Comparison of ENCODE assay signal across 1 cellular context in the genomic region with DNA sequence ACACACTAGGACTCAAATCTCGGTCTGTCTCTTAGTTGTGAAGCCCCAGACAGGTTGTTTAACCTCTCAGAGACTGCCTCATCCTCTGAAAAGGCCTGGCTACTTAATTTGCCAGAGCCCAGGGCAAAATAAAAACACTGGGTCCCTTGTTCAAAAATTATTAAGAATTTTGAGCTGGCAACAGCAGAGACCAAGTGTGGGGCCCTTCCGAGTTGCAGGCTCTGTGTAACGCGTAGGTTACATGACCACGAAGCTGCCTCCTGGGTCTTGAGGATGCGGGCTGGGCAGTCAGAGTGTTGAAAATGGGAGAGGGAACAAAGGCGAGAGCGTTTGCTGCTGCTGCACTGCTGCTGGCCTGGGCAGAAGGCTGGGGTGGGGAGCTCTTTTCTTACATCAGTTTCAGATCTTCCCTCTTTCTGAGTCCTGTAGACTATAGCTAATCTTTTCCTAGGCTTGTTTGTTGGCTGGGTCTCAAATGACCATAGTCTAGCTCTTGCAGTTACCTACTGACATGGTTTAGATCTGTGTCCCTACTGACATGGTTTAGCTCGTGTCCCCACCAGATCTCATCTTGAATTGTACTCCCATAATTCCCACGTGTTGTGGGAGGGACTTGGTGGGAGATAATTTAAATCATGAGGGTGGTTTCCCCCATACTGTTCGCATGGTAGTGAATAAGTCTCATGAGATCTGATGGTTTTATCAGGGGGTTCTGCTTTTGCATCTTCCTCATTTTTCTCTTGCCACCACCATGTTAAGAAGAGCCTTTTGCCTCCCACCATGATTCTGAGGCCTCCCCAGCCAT.
TF ChIP-seq lines count a peak whose summit lies in the region.

No MANE protein-coding gene starts in this region.

TF ChIP-seq in K562, 482 proteins besides CTCF, POLR2A, EP300 and RAD21 (continued from another document and continues in another):
- no peak for TF ChIP-seq RREB1 (CRISPR knock-in tag; IDR thresholded peaks at IDR 0.05)
- TF ChIP-seq PYGO2 (tag; IDR thresholded peaks at IDR 0.05), result no peak
- TF ChIP-seq ZNF507 (tag; conservative IDR thresholded peaks at IDR 0.05), result no peak
- no peak for TF ChIP-seq C11orf30 (IDR thresholded peaks at IDR 0.05; ENCODE audit: low read depth)
- no peak for TF ChIP-seq IRF2 (CRISPR knock-in tag; IDR thresholded peaks at IDR 0.05)
- TF ChIP-seq U2AF2 (optimal IDR thresholded peaks at IDR 0.05; ENCODE audit: low read depth, low read length), result no peak
- TF ChIP-seq PML (IDR thresholded peaks at IDR 0.05; ENCODE audit: low read length), result no peak
- TF ChIP-seq RHOXF2B (CRISPR knock-in tag; conservative IDR thresholded peaks at IDR 0.05), result no peak
- no peak for TF ChIP-seq TSC22D4 (tag; IDR thresholded peaks at IDR 0.05)
- TF ChIP-seq, protein P1, sequence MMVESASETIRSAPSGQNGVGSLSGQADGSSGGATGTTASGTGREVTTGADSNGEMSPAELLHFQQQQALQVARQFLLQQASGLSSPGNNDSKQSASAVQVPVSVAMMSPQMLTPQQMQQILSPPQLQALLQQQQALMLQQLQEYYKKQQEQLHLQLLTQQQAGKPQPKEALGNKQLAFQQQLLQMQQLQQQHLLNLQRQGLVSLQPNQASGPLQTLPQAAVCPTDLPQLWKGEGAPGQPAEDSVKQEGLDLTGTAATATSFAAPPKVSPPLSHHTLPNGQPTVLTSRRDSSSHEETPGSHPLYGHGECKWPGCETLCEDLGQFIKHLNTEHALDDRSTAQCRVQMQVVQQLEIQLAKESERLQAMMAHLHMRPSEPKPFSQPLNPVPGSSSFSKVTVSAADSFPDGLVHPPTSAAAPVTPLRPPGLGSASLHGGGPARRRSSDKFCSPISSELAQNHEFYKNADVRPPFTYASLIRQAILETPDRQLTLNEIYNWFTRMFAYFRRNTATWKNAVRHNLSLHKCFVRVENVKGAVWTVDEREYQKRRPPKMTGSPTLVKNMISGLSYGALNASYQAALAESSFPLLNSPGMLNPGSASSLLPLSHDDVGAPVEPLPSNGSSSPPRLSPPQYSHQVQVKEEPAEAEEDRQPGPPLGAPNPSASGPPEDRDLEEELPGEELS (CRISPR knock-in tag; IDR thresholded peaks at IDR 0.05; ENCODE audit: borderline replicate concordance), result no peak
- no peak for TF ChIP-seq ZZZ3 (IDR thresholded peaks at IDR 0.05)
- TF ChIP-seq, protein P2, sequence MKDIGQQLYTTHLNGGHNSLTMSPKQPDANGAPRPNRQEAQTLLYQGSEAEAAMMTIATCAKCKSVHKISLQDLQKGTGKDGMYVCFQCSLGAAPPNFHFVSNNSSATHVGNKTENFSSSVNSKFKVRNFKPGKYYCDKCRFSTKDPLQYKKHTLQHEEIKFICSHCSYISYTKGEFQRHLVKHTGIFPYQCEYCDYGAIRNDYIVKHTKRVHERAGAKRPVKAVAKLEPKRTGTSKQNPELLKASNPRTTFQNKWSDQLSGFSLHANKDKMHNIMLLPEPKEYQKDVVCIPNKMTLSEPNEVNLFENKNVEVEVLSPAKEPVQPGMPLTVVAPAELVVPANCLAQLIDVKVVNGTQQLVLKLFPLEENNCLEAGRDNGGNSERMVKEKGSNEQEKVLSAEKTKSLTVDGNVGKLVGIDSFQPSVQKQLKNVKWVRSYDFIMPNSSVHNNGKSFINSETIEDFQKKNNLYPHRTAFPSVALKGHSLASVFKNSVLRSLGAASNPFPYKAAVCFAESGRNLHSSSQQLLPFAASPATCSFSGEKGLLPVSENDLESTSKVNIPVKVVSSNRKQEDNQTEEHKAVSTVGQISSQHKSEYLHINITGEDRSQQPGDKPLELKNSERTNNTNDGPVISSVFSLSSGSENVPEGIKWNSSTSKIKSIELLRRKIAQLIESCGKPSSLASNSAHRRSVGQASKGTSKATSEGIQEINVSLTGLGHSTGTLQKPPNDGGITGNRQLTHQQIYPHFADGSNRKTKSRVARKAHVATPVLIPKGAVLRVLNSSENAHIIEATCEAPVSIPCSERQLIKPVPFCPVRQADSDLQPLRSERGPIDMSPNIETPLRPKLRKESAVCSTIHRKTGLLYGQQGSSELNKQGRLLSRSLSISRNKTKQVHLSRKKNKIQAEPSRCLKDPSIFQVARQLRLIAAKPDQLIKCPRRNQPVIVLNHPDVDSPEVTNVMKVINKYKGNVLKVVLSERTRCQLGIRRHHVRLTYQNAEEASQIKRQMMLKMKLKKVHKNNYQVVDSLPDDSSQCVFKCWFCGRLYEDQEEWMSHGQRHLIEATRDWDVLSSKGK (CRISPR knock-in tag; IDR thresholded peaks at IDR 0.05), result no peak
- TF ChIP-seq, protein P3, sequence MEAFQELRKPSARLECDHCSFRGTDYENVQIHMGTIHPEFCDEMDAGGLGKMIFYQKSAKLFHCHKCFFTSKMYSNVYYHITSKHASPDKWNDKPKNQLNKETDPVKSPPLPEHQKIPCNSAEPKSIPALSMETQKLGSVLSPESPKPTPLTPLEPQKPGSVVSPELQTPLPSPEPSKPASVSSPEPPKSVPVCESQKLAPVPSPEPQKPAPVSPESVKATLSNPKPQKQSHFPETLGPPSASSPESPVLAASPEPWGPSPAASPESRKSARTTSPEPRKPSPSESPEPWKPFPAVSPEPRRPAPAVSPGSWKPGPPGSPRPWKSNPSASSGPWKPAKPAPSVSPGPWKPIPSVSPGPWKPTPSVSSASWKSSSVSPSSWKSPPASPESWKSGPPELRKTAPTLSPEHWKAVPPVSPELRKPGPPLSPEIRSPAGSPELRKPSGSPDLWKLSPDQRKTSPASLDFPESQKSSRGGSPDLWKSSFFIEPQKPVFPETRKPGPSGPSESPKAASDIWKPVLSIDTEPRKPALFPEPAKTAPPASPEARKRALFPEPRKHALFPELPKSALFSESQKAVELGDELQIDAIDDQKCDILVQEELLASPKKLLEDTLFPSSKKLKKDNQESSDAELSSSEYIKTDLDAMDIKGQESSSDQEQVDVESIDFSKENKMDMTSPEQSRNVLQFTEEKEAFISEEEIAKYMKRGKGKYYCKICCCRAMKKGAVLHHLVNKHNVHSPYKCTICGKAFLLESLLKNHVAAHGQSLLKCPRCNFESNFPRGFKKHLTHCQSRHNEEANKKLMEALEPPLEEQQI (IDR thresholded peaks at IDR 0.05), result no peak
- TF ChIP-seq GTF2F1 (IDR thresholded peaks at IDR 0.05; ENCODE audit: low read depth, low read length), result no peak
- TF ChIP-seq FOS (IDR thresholded peaks at IDR 0.05; ENCODE audit: extremely low read depth, insufficient read length), result no peak
- TF ChIP-seq BMI1 (IDR thresholded peaks at IDR 0.05; ENCODE audit: low read length), result no peak
- TF ChIP-seq, protein P4, sequence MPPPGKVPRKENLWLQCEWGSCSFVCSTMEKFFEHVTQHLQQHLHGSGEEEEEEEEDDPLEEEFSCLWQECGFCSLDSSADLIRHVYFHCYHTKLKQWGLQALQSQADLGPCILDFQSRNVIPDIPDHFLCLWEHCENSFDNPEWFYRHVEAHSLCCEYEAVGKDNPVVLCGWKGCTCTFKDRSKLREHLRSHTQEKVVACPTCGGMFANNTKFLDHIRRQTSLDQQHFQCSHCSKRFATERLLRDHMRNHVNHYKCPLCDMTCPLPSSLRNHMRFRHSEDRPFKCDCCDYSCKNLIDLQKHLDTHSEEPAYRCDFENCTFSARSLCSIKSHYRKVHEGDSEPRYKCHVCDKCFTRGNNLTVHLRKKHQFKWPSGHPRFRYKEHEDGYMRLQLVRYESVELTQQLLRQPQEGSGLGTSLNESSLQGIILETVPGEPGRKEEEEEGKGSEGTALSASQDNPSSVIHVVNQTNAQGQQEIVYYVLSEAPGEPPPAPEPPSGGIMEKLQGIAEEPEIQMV (tag; conservative IDR thresholded peaks at IDR 0.05; ENCODE audit: low read depth), result peak; percentile 75
- TF ChIP-seq ZNF274 (IDR thresholded peaks at IDR 0.05; ENCODE audit: borderline replicate concordance, low read depth, low read length), result no peak
- TF ChIP-seq NR2C2 (CRISPR knock-in tag; IDR thresholded peaks at IDR 0.05), result no peak
- TF ChIP-seq NR2C2 (tag; IDR thresholded peaks at IDR 0.05), result peak; percentile 28; the same call in 1 of the 2 replicates
- TF ChIP-seq ZNF740 (CRISPR knock-in tag; IDR thresholded peaks at IDR 0.05), result no peak
- TF ChIP-seq ZNF740 (tag; IDR thresholded peaks at IDR 0.05), result no peak
- TF ChIP-seq CXXC5 (CRISPR knock-in tag; IDR thresholded peaks at IDR 0.05), result no peak
- TF ChIP-seq NEUROD1 (IDR thresholded peaks at IDR 0.05; ENCODE audit: borderline replicate concordance, low read depth, low read length, partially characterized antibody), result no peak
- TF ChIP-seq E2F1 (CRISPR knock-in tag; IDR thresholded peaks at IDR 0.05), result no peak
- no peak for TF ChIP-seq CBX5 (IDR thresholded peaks at IDR 0.05; ENCODE audit: borderline replicate concordance, low read depth)
- TF ChIP-seq KDM4B (IDR thresholded peaks at IDR 0.05; ENCODE audit: borderline replicate concordance in 2 of 2, low read depth in 1 of 2), result no peak
- no peak for TF ChIP-seq NBN (IDR thresholded peaks at IDR 0.05; ENCODE audit: low read depth)
- no peak for TF ChIP-seq ZNF282 (CRISPR knock-in tag; IDR thresholded peaks at IDR 0.05)
- no peak for TF ChIP-seq SREBF1 (IDR thresholded peaks at IDR 0.05; ENCODE audit: borderline replicate concordance, low read depth, low read length)
- no peak for TF ChIP-seq KLF1 (tag; IDR thresholded peaks at IDR 0.05)
- no peak for TF ChIP-seq HDAC2 (IDR thresholded peaks at IDR 0.05)
- 0 out of 2 replicates have a peak, but pooled peaks have one; percentile 5 for TF ChIP-seq THAP12 (CRISPR knock-in tag; IDR thresholded peaks at IDR 0.05)
- TF ChIP-seq, protein P5, sequence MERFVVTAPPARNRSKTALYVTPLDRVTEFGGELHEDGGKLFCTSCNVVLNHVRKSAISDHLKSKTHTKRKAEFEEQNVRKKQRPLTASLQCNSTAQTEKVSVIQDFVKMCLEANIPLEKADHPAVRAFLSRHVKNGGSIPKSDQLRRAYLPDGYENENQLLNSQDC (CRISPR knock-in tag; IDR thresholded peaks at IDR 0.05), result no peak
